Comparison of ENCODE assay signal across 33 cellular contexts in genomic region chr14:21680072-21680471, GRCh38. TPM values are rescaled to one million over a fixed set of nuclear protein-coding genes. Genes with fewer than 3 reads are reported as not detected.
DNase-seq lines count a peak whose midpoint lies in the region; ATAC-seq and TF ChIP-seq lines count a peak whose summit lies in the region.
"Had no signal": no experiment of that assay in that cellular context is flagged by ENCODE, and none has a peak within 500 bp of the region (broad histone marks: within the 10 kb centered on the region; RNA-seq: fewer than 3 reads in every experiment).

No MANE protein-coding gene starts in this region.

- H2AK5ac ChIP-seq in IMR-90 (ENCODE audit: low read depth, low read length) = no peak overlapping the region

- no peak overlapping the region for H3K14ac ChIP-seq in IMR-90 (replicated peaks; ENCODE audit: low read depth, low read length)

- H3K4ac ChIP-seq in IMR-90 (ENCODE audit: low read depth, low read length) = no peak overlapping the region

- no peak overlapping the region for H3K23ac ChIP-seq in IMR-90 (ENCODE audit: low read depth, low read length)

- TF ChIP-seq CTCF in IMR-90 (conservative IDR thresholded peaks at IDR 0.05; ENCODE audit: low read depth, low read length) (no peak), brain microvascular endothelial cell (IDR thresholded peaks at IDR 0.05; ENCODE audit: low read depth, low read length, missing control alignments) (no peak), smooth muscle cell (IDR thresholded peaks at IDR 0.05; ENCODE audit: borderline replicate concordance, insufficient read depth, poor library complexity, severe bottlenecking) (no peak)

- TF ChIP-seq POLR2A in IMR-90 (IDR thresholded peaks at IDR 0.05; ENCODE audit: low read depth, low read length) = no peak

- H3K4me1 ChIP-seq in ACC112 (ENCODE audit: control insufficient read depth, insufficient read depth, low read length, unreplicated experiment) (peaks cover 15% of the 10 kb centered on the region), IMR-90 (ENCODE audit: control insufficient read depth, insufficient read depth, low read length) (no peaks in the 10 kb centered on the region), smooth muscle cell (ENCODE audit: low read depth) (no peaks in the 10 kb centered on the region)
- H3K4me1 ChIP-seq: colonic mucosa, gastrocnemius medialis, Peyer's patch, vagina had no signal

- in situ Hi-C loops in IMR-90 (cut with MboI; ENCODE audit: low sequenced_read_pairs) = no loop called here
- in situ Hi-C loops in brain microvascular endothelial cell (cut with HindIII; ENCODE audit: low pct_ligation_motif_present, low sequenced_read_pairs) = no loop called here

- no peak overlapping the region; the same call in 1 of the 2 replicates for H4K5ac ChIP-seq in IMR-90 (ENCODE audit: low read depth, low read length)

- no peak for TF ChIP-seq RAD21 in IMR-90 (IDR thresholded peaks at IDR 0.05; ENCODE audit: low read length)

- peak; percentile 24; the same call in 1 of the 2 replicates for ATAC-seq in IMR-90 (ENCODE audit: low read depth)
- ATAC-seq in GM19397 (IDR thresholded peaks at IDR 0.05; ENCODE audit: unreplicated experiment) = no peak
- ATAC-seq: activated CD8-positive, alpha-beta T cell treated with anti-CD3 and anti-CD28 coated beads for 36 hours; gastrocnemius medialis; left cardiac atrium; natural killer cell treated with Interleukin-12 subunit alpha and Interleukin-12 subunit beta and Interleukin-15 and Interleukin-18, amount 100 ng/mL, for 72 hours; stimulated activated effector memory CD8-positive, alpha-beta T cell treated with anti-CD3 and anti-CD28 coated beads, Interleukin-12 subunit alpha, Interleukin-12 subunit beta, amount 100 ng/mL, for 72 hours had no signal

- no peak overlapping the region for H2AK9ac ChIP-seq in IMR-90 (replicated peaks; ENCODE audit: low read depth, low read length, poor library complexity)

- no peak overlapping the region for H4K91ac ChIP-seq in IMR-90 (ENCODE audit: insufficient read depth, low read depth, low read length)

- H3K4me2 ChIP-seq in IMR-90 (ENCODE audit: low read depth, low read length) (peak overlapping the region; percentile 27; the same call in 1 of the 2 replicates), smooth muscle cell (no peak overlapping the region)
- H3K4me2 ChIP-seq: SK-N-SH had no signal

- H2BK20ac ChIP-seq in IMR-90 (ENCODE audit: low read depth, low read length) = no peak overlapping the region

- intact Hi-C loops in IMR-90 (cut with micrococcal nuclease) = no loop called here

- no peak overlapping the region for H2BK15ac ChIP-seq in IMR-90 (ENCODE audit: low read depth, low read length)

- no peaks in the 10 kb centered on the region for H3K79me2 ChIP-seq in ACC112 (ENCODE audit: control insufficient read depth, insufficient read depth, low read length, unreplicated experiment)
- H3K79me2 ChIP-seq in smooth muscle cell (ENCODE audit: low read depth) = no peaks in the 10 kb centered on the region

- H3K4me3 ChIP-seq in ACC112 (ENCODE audit: low read depth, low read length) (no peak overlapping the region), IMR-90 (ENCODE audit: insufficient read depth, low read depth, low read length) (no peak overlapping the region), brain microvascular endothelial cell (ENCODE audit: low read depth, low read length) (no peak overlapping the region), smooth muscle cell (no peak overlapping the region)
- H3K4me3 ChIP-seq: colonic mucosa, gastrocnemius medialis, Peyer's patch, vagina had no signal

- H4K20me1 ChIP-seq in IMR-90 (ENCODE audit: insufficient read depth, low read length) (no peaks in the 10 kb centered on the region), smooth muscle cell (ENCODE audit: low read depth) (no peaks in the 10 kb centered on the region)

- H2BK120ac ChIP-seq in IMR-90 (ENCODE audit: low read depth, low read length) = no peak overlapping the region

- H3K9ac ChIP-seq in IMR-90 (ENCODE audit: low read depth, low read length) = no peak overlapping the region
- H3K9ac ChIP-seq in smooth muscle cell (ENCODE audit: low read depth) = no peak overlapping the region
- H3K9ac ChIP-seq: SK-N-SH had no signal

- no CpG with 5 or more reads among the region's 2 CpGs for WGBS in IMR-90 (ENCODE audit: extremely low coverage in 2 of 2, insufficient read length in 1 of 2), 2 experiments
- WGBS in smooth muscle cell (ENCODE audit: low lambda C conversion rate) = 79% methylated on average over 2 of the region's 2 CpGs

- BruUV-seq in IMR-90 (replicated peaks; lab: Mats Ljungman, UMichigan) = no TSS peak

- no peak overlapping the region for H2BK5ac ChIP-seq in IMR-90 (ENCODE audit: low read depth, low read length, poor library complexity, severe bottlenecking)

- H3K27me3 ChIP-seq in ACC112 (ENCODE audit: insufficient read depth, low read length) (no peaks in the 10 kb centered on the region), IMR-90 (ENCODE audit: control insufficient read depth, insufficient read depth, low read length) (no peaks in the 10 kb centered on the region), brain microvascular endothelial cell (replicated peaks) (no peaks in the 10 kb centered on the region), smooth muscle cell (ENCODE audit: low read depth) (peaks cover 3% of the 10 kb centered on the region)
- H3K27me3 ChIP-seq: colonic mucosa, gastrocnemius medialis, Peyer's patch, vagina had no signal

- H2AFZ ChIP-seq in ACC112 (ENCODE audit: low read length, unreplicated experiment) = no peak overlapping the region
- no peak overlapping the region for H2AFZ ChIP-seq in IMR-90 (replicated peaks; ENCODE audit: low read length, poor library complexity)
- no peak overlapping the region for H2AFZ ChIP-seq in smooth muscle cell (ENCODE audit: low read depth)

- no peak overlapping the region for H3K56ac ChIP-seq in IMR-90 (ENCODE audit: extremely low read depth, insufficient read depth, low read length)

- H3K9me1 ChIP-seq in IMR-90 (ENCODE audit: insufficient read depth, low read length) = no peaks in the 10 kb centered on the region

- POLR2A ChIA-PET in IMR-90 (lab: Charles Lee; ENCODE audit: unreplicated experiment) = no interaction called here

- peak overlapping the region; percentile 23; the same call in 1 of the 2 replicates for H3K18ac ChIP-seq in IMR-90 (ENCODE audit: low read depth, low read length)

- DNase-seq in IMR-90 (peak; percentile 59), brain microvascular endothelial cell (peak; percentile 32), glomerular endothelial cell (ENCODE audit: extremely low read depth, low read depth, low spot score) (peak; percentile 25), NCI-H526 (lab: John Stamatoyannopoulos, UW) (no peak), smooth muscle cell (lab: John Stamatoyannopoulos, UW; ENCODE audit: unreplicated experiment) (no peak), SK-N-DZ (ENCODE audit: low spot score) (no peak)
- DNase-seq: activated CD4-positive, CD25-positive, alpha-beta regulatory T cell; activated CD8-positive, alpha-beta T cell treated with anti-CD3 and anti-CD28 coated beads for 36 hours; activated naive CD4-positive, alpha-beta T cell; activated T-cell treated with anti-CD3 and anti-CD28 coated beads, Interleukin-2, amount 50 U/mL, for 24 hours; anterior cingulate cortex; colonic mucosa; endodermal cell; gastrocnemius medialis; GOT3; Karpas-422; left cardiac atrium; NCI-H1092; NCI-H2029 treated with DMSO at 0.1 percent for 48 hours; NCI-H446 treated with DMSO at 0.1 percent for 48 hours; NK-92 treated with Interleukin-12 subunit alpha and Interleukin-12 subunit beta, amount 100 ng/mL, for 24 hours; Peyer's patch; SK-N-SH; T-helper 9 cell had no signal

- CTCF ChIA-PET in IMR-90 (lab: Yijun Ruan, JAX) = no interaction called here

- dilution Hi-C loops in IMR-90 (cut with HindIII; ENCODE audit: low sequenced_read_pairs, unreplicated experiment) = no loop called here

- H4K8ac ChIP-seq in IMR-90 (ENCODE audit: low read depth in 2 of 2, low read length in 2 of 2) = no peak overlapping the region

- H3K9me3 ChIP-seq in IMR-90 (ENCODE audit: control insufficient read depth, insufficient read depth, low read length) = no peaks in the 10 kb centered on the region
- H3K9me3 ChIP-seq in smooth muscle cell (replicated peaks; ENCODE audit: low read depth) = no peaks in the 10 kb centered on the region
- H3K9me3 ChIP-seq: colonic mucosa, vagina had no signal

- no peaks in the 10 kb centered on the region for H3F3A ChIP-seq in smooth muscle cell (ENCODE audit: low read depth)

- no peaks in the 10 kb centered on the region for H3K36me3 ChIP-seq in ACC112 (ENCODE audit: insufficient read depth, low read length)
- H3K36me3 ChIP-seq in IMR-90 (ENCODE audit: control insufficient read depth, insufficient read depth, low read length) = no peaks in the 10 kb centered on the region
- H3K36me3 ChIP-seq in brain microvascular endothelial cell (replicated peaks) = no peaks in the 10 kb centered on the region
- H3K36me3 ChIP-seq in smooth muscle cell (ENCODE audit: low read depth) = no peaks in the 10 kb centered on the region
- H3K36me3 ChIP-seq: colonic mucosa, gastrocnemius medialis, Peyer's patch, vagina had no signal

- H3K79me1 ChIP-seq in IMR-90 (ENCODE audit: low read depth in 1 of 2, low read length in 2 of 2) = no peaks in the 10 kb centered on the region

- H3K27ac ChIP-seq in ACC112 (ENCODE audit: low read depth, low read length) (peak overlapping the region; percentile 14), IMR-90 (ENCODE audit: insufficient read depth, low read length) (no peak overlapping the region), brain microvascular endothelial cell (no peak overlapping the region), smooth muscle cell (ENCODE audit: low read depth) (no peak overlapping the region)
- H3K27ac ChIP-seq: colonic mucosa, gastrocnemius medialis, Peyer's patch, vagina had no signal

RNA-seq across cellular contexts. Expression of gene OR4E1, which starts 6.5 kb away (rescaled TPM):
- not detected in 2 replicates for total RNA-seq in IMR-90 (2012; rRNA removed)
- not detected in 2 replicates for polyA plus RNA-seq in IMR-90 (2012; rRNA removed)
- not detected in 2 replicates for polyA plus RNA-seq in IMR-90 (2012; cell fraction: cytosol; rRNA removed)
- polyA plus RNA-seq in IMR-90 (2012; cell fraction: nucleus; rRNA removed; ENCODE audit: low replicate concordance) = not detected in 2 replicates
- not detected in 2 replicates for total RNA-seq in glomerular endothelial cell
- total RNA-seq in smooth muscle cell = not detected in 2 replicates
- polyA plus RNA-seq in smooth muscle cell = not detected in 2 replicates
- not detected in 2 replicates for polyA plus RNA-seq in SK-N-DZ (2014; cell fraction: cytosol; rRNA removed)
- not detected in 2 replicates for polyA plus RNA-seq in SK-N-DZ (2014; cell fraction: nucleus; rRNA removed)
- total RNA-seq: activated CD8-positive, alpha-beta T cell treated with anti-CD3 and anti-CD28 coated beads for 36 hours; endodermal cell; gastrocnemius medialis; HT-29; left cardiac atrium; mesothelial cell of epicardium; natural killer cell treated with Interleukin-12 subunit alpha and Interleukin-12 subunit beta and Interleukin-15 and Interleukin-18, amount 100 ng/mL, for 72 hours; Peyer's patch; temporal lobe; vagina had no signal
- polyA plus RNA-seq: CD14-positive monocyte, SK-N-SH had no signal

RNA-seq across cellular contexts. Expression of gene OR4E2, which starts 26.4 kb away (rescaled TPM):
- total RNA-seq in IMR-90 (2012; rRNA removed) (not detected in 2 replicates), glomerular endothelial cell (not detected in 2 replicates), smooth muscle cell (not detected in 2 replicates)
- polyA plus RNA-seq in IMR-90 (2012; rRNA removed) (not detected in 2 replicates), smooth muscle cell (not detected in 2 replicates)
- polyA plus RNA-seq in IMR-90 (2012; cell fraction: cytosol; rRNA removed) = not detected in 2 replicates
- not detected in 2 replicates for polyA plus RNA-seq in IMR-90 (2012; cell fraction: nucleus; rRNA removed; ENCODE audit: low replicate concordance)
- polyA plus RNA-seq in SK-N-DZ (2014; cell fraction: cytosol; rRNA removed) = not detected in 2 replicates
- polyA plus RNA-seq in SK-N-DZ (2014; cell fraction: nucleus; rRNA removed) = not detected in 2 replicates
- total RNA-seq: activated CD8-positive, alpha-beta T cell treated with anti-CD3 and anti-CD28 coated beads for 36 hours; colonic mucosa; endodermal cell; gastrocnemius medialis; HT-29; left cardiac atrium; mesothelial cell of epicardium; natural killer cell treated with Interleukin-12 subunit alpha and Interleukin-12 subunit beta and Interleukin-15 and Interleukin-18, amount 100 ng/mL, for 72 hours; Peyer's patch; temporal lobe; vagina had no signal
- polyA plus RNA-seq: CD14-positive monocyte, SK-N-SH had no signal

RNA-seq across cellular contexts. Expression of gene OR10G2, which starts 45.3 kb away (rescaled TPM):
- total RNA-seq in IMR-90 (2012; rRNA removed) (not detected in 2 replicates), glomerular endothelial cell (not detected in 2 replicates), smooth muscle cell (not detected in 2 replicates)
- polyA plus RNA-seq in IMR-90 (2012; rRNA removed) (not detected in 2 replicates), smooth muscle cell (not detected in 2 replicates)
- polyA plus RNA-seq in IMR-90 (2012; cell fraction: cytosol; rRNA removed) = not detected in 2 replicates
- not detected in 2 replicates for polyA plus RNA-seq in IMR-90 (2012; cell fraction: nucleus; rRNA removed; ENCODE audit: low replicate concordance)
- not detected in 2 replicates for polyA plus RNA-seq in SK-N-DZ (2014; cell fraction: cytosol; rRNA removed)
- polyA plus RNA-seq in SK-N-DZ (2014; cell fraction: nucleus; rRNA removed) = not detected in 2 replicates
- total RNA-seq: activated CD8-positive, alpha-beta T cell treated with anti-CD3 and anti-CD28 coated beads for 36 hours; colonic mucosa; endodermal cell; gastrocnemius medialis; HT-29; left cardiac atrium; mesothelial cell of epicardium; natural killer cell treated with Interleukin-12 subunit alpha and Interleukin-12 subunit beta and Interleukin-15 and Interleukin-18, amount 100 ng/mL, for 72 hours; Peyer's patch; temporal lobe; vagina had no signal
- polyA plus RNA-seq: CD14-positive monocyte, SK-N-SH had no signal

Comparison
In these comparisons a context has a peak if more than half of its experiments do, and no peak if none do; other contexts are left out.
1. DNase-seq: peak in IMR-90 (single experiment), brain microvascular endothelial cell (single experiment) and glomerular endothelial cell (single experiment); none in NCI-H526 (0 of 2), smooth muscle cell (single experiment) and SK-N-DZ (single experiment).